ENCODE assay signal across 12 cellular contexts in genomic region chr5:2756211-2756746, GRCh38. TPM values are rescaled to one million over a fixed set of nuclear protein-coding genes. Genes with fewer than 3 reads are reported as not detected.
DNase-seq lines count a peak whose midpoint lies in the region; ATAC-seq and TF ChIP-seq lines count a peak whose summit lies in the region.
"Had no signal": no experiment of that assay in that cellular context is flagged by ENCODE, and none has a peak within 500 bp of the region (broad histone marks: within the 10 kb centered on the region; RNA-seq: fewer than 3 reads in every experiment).

No MANE protein-coding gene starts in this region.

- H3K4me3 ChIP-seq in brain microvascular endothelial cell (ENCODE audit: low read depth, low read length) (peak overlapping the region; percentile 12), left lung (peak overlapping the region; percentile 22 to 36), testis (peak overlapping the region; percentile 22 to 43)
- H3K4me3 ChIP-seq: K562 had no signal

- peaks cover 54% of the 10 kb centered on the region for H3K27me3 Mint-ChIP-seq in activated CD8-positive, alpha-beta memory T cell treated with anti-CD3 and anti-CD28 coated beads, Interleukin-2, amount 10 ng/mL, durations not matched to agents 7 days and 5 days
- peaks cover 74% of the 10 kb centered on the region for H3K27me3 Mint-ChIP-seq in CD4-positive, alpha-beta T cell

- peak overlapping the region; percentile 50 for H3K27ac Mint-ChIP-seq in activated CD8-positive, alpha-beta memory T cell treated with anti-CD3 and anti-CD28 coated beads, Interleukin-2, amount 10 ng/mL, durations not matched to agents 7 days and 5 days
- no peak overlapping the region for H3K27ac Mint-ChIP-seq in CD4-positive, alpha-beta T cell
- H3K27ac Mint-ChIP-seq: CD4-positive, CD25-positive, alpha-beta regulatory T cell had no signal

- TF ChIP-seq CTCF in brain microvascular endothelial cell (IDR thresholded peaks at IDR 0.05; ENCODE audit: low read depth, low read length, missing control alignments) (no peak), left lung (IDR thresholded peaks at IDR 0.05) (no peak), testis (IDR thresholded peaks at IDR 0.05) (no peak)
- no peak for TF ChIP-seq CTCF in CD4-positive, alpha-beta T cell (IDR thresholded peaks at IDR 0.05)

- H3K9me3 ChIP-seq in left lung (no peaks in the 10 kb centered on the region), testis (no peaks in the 10 kb centered on the region)
- H3K9me3 ChIP-seq in CD4-positive, alpha-beta T cell (ENCODE audit: control insufficient read depth, low read length): no peaks in the 10 kb centered on the region

- H3K36me3 ChIP-seq in brain microvascular endothelial cell (replicated peaks) (no peaks in the 10 kb centered on the region), left lung (no peaks in the 10 kb centered on the region), testis (ENCODE audit: low read depth, missing control alignments) (no peaks in the 10 kb centered on the region)

- no peak for TF ChIP-seq POLR2A in testis (IDR thresholded peaks at IDR 0.05)

- H3K27ac ChIP-seq in brain microvascular endothelial cell: no peak overlapping the region
- H3K27ac ChIP-seq in left lung: peak overlapping the region; percentile 68 to 88
- H3K27ac ChIP-seq in testis: no peak overlapping the region
- H3K27ac ChIP-seq in CD4-positive, alpha-beta T cell (ENCODE audit: low read depth, low read length): no peak overlapping the region

- peaks cover 4% of the 10 kb centered on the region for H3K4me1 Mint-ChIP-seq in activated CD8-positive, alpha-beta memory T cell treated with anti-CD3 and anti-CD28 coated beads, Interleukin-2, amount 10 ng/mL, durations not matched to agents 7 days and 5 days
- H3K4me1 Mint-ChIP-seq in CD4-positive, alpha-beta T cell (ENCODE audit: low read depth): peaks cover 12% of the 10 kb centered on the region

- peaks cover 4% of the 10 kb centered on the region for H3K36me3 Mint-ChIP-seq in activated CD8-positive, alpha-beta memory T cell treated with anti-CD3 and anti-CD28 coated beads, Interleukin-2, amount 10 ng/mL, durations not matched to agents 7 days and 5 days
- no peaks in the 10 kb centered on the region for H3K36me3 Mint-ChIP-seq in CD4-positive, alpha-beta T cell (ENCODE audit: low read depth)
- H3K36me3 Mint-ChIP-seq: CD4-positive, CD25-positive, alpha-beta regulatory T cell had no signal

- in situ Hi-C loops in brain microvascular endothelial cell (cut with HindIII; ENCODE audit: low pct_ligation_motif_present, low sequenced_read_pairs): no loop called here

- no peak overlapping the region for H3K4me3 Mint-ChIP-seq in activated CD8-positive, alpha-beta memory T cell treated with anti-CD3 and anti-CD28 coated beads, Interleukin-2, amount 10 ng/mL, durations not matched to agents 7 days and 5 days
- no peak overlapping the region for H3K4me3 Mint-ChIP-seq in CD4-positive, alpha-beta T cell

- peaks cover 0 to 6% of the 10 kb centered on the region in 2 donors for H3K4me1 ChIP-seq in left lung
- H3K4me1 ChIP-seq in testis: peaks cover 8% of the 10 kb centered on the region

- 1% methylated on average over 24 to 43 of the region's 43 CpGs for WGBS in testis, 2 donors

- peaks cover 45% of the 10 kb centered on the region for H3K27me3 ChIP-seq in brain microvascular endothelial cell (replicated peaks)
- H3K27me3 ChIP-seq in left lung: peaks cover 57 to 90% of the 10 kb centered on the region in 2 donors
- no peaks in the 10 kb centered on the region for H3K27me3 ChIP-seq in testis
- peaks cover 81% of the 10 kb centered on the region for H3K27me3 ChIP-seq in CD4-positive, alpha-beta T cell (ENCODE audit: control insufficient read depth, insufficient read depth, low read length)

- intact Hi-C loops in left lung (cut with DNase I): no loop called here
- intact Hi-C loops in testis (cut with DNase I; ENCODE audit: low total_unique reads): no loop called here
- intact Hi-C loops in CD4-positive, alpha-beta T cell (cut with DNase I, micrococcal nuclease): no loop called here

- POLR2A ChIA-PET in CD4-positive, alpha-beta T cell (lab: Charles Lee): interaction anchor here (0.7 kb wide), 1 partner anchor 12 kb away, joined by 3 read pairs; no protein-coding TSS in a partner anchor

- CTCF ChIA-PET in activated CD8-positive, alpha-beta memory T cell treated with anti-CD3 and anti-CD28 coated beads, Interleukin-2, amount 10 ng/mL, durations not matched to agents 7 days and 5 days (lab: Charles Lee): no interaction called here
- CTCF ChIA-PET in CD4-positive, alpha-beta T cell (lab: Charles Lee): no interaction called here

- no peak for ATAC-seq in activated CD8-positive, alpha-beta memory T cell treated with anti-CD3 and anti-CD28 coated beads, Interleukin-2, amount 10 ng/mL, durations not matched to agents 7 days and 5 days
- ATAC-seq in left lung: peak; percentile 36
- no peak for ATAC-seq in HG02852 (IDR thresholded peaks at IDR 0.05; ENCODE audit: unreplicated experiment)
- ATAC-seq in CD4-positive, alpha-beta T cell (ENCODE audit: poor library complexity): no peak
- ATAC-seq: K562 had no signal

- no peak for DNase-seq in activated CD8-positive, alpha-beta memory T cell treated with anti-CD3 and anti-CD28 coated beads, Interleukin-2, amount 10 ng/mL, durations not matched to agents 7 days and 5 days
- DNase-seq in activated CD8-positive, alpha-beta memory T cell treated with anti-CD3 and anti-CD28 coated beads for 24 hours: no peak
- DNase-seq in brain microvascular endothelial cell: no peak
- peak; percentile 69 to 86 for DNase-seq in left lung
- no peak for DNase-seq in testis
- DNase-seq in NCI-H2081 treated with DMSO at 0.1 percent for 48 hours (lab: John Stamatoyannopoulos, UW): no peak
- no peak for DNase-seq in CD4-positive, alpha-beta T cell
- DNase-seq: CD4-positive, CD25-positive, alpha-beta regulatory T cell; effector CD8-positive, alpha-beta T cell had no signal

- no peaks in the 10 kb centered on the region for H3K9me3 Mint-ChIP-seq in activated CD8-positive, alpha-beta memory T cell treated with anti-CD3 and anti-CD28 coated beads, Interleukin-2, amount 10 ng/mL, durations not matched to agents 7 days and 5 days (ENCODE audit: low read depth)
- no peaks in the 10 kb centered on the region for H3K9me3 Mint-ChIP-seq in CD4-positive, alpha-beta T cell

RNA-seq across cellular contexts. Expression of gene IRX2, which starts 4.8 kb away (rescaled TPM):
- not detected for total RNA-seq in activated CD8-positive, alpha-beta memory T cell treated with anti-CD3 and anti-CD28 coated beads, Interleukin-2, amount 10 ng/mL, durations not matched to agents 7 days and 5 days
- total RNA-seq in left lung (10 to 100 TPM; 32.4 to 60.6 TPM), testis (10 to 100 TPM in 1 of 2 donors, 1 to 10 TPM in 1; 9.1 to 15.1 TPM)
- 2.8 TPM for polyA plus RNA-seq in testis (ENCODE audit: insufficient read depth, low read depth, low replicate concordance)
- total RNA-seq in CD4-positive, alpha-beta T cell: not detected
- total RNA-seq: CD4-positive, CD25-positive, alpha-beta regulatory T cell; T-helper 1 cell treated with Interleukin-12 subunit alpha and Interleukin-12 subunit beta and Interleukin-4 antibody, amounts not matched to agents 30 ng/mL and 1 ng/mL, for 36 hours had no signal
- polyA plus RNA-seq: CD4-positive, CD25-positive, alpha-beta regulatory T cell; K562 had no signal

Comparison
In these comparisons a context has a peak if more than half of its experiments do, and no peak if none do; other contexts are left out.
1. DNase-seq: peak in left lung (2 of 2); none in activated CD8-positive, alpha-beta memory T cell treated with anti-CD3 and anti-CD28 coated beads, Interleukin-2, amount 10 ng/mL, durations not matched to agents 7 days and 5 days (single experiment), activated CD8-positive, alpha-beta memory T cell treated with anti-CD3 and anti-CD28 coated beads for 24 hours (single experiment), brain microvascular endothelial cell (single experiment), testis (single experiment), NCI-H2081 treated with DMSO at 0.1 percent for 48 hours (single experiment) and CD4-positive, alpha-beta T cell (0 of 10).
2. H3K27ac ChIP-seq: peak in left lung (2 of 2); none in brain microvascular endothelial cell (single experiment), testis (0 of 2) and CD4-positive, alpha-beta T cell (single experiment).
3. RNA of gene IRX2, which starts 4.8 kb away (total RNA-seq): 32.4 to 60.6 TPM in left lung and 9.1 to 15.1 TPM in testis; not detected in activated CD8-positive, alpha-beta memory T cell treated with anti-CD3 and anti-CD28 coated beads, Interleukin-2, amount 10 ng/mL, durations not matched to agents 7 days and 5 days and not detected in CD4-positive, alpha-beta T cell; every median in the first group is over 10 times any median in the second.
4. Peak in every context shown above with its lines, with median percentiles within 50 percentile points of each other: H3K4me3 ChIP-seq.